Comparison of ENCODE assay signal across 11 cellular contexts in the genomic region with DNA sequence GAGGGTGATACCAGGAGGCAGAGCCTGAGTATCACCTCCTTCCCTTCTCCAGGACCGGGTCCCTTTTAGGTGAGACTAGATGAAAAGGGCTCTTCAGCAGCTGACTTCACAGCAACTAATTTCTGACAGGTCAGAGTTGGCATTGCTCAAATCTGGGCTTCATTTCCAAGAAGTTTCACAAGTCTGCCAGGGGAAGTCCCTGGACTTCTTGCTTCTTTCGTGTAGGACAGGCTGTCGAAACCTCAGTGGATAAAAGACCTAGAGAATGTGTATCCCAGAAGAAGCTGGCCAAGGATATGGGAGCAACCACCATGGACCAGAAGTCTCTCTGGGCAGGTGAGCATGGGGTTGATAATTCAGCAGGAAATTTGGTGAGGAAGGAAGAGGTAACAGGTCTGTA. TPM values are rescaled to one million over a fixed set of nuclear protein-coding genes. Genes with fewer than 3 reads are reported as not detected.
DNase-seq lines count a peak whose midpoint lies in the region; ATAC-seq and TF ChIP-seq lines count a peak whose summit lies in the region.
"Had no signal": no experiment of that assay in that cellular context is flagged by ENCODE, and none has a peak within 500 bp of the region (broad histone marks: within the 10 kb centered on the region; RNA-seq: fewer than 3 reads in every experiment).

A gene with protein sequence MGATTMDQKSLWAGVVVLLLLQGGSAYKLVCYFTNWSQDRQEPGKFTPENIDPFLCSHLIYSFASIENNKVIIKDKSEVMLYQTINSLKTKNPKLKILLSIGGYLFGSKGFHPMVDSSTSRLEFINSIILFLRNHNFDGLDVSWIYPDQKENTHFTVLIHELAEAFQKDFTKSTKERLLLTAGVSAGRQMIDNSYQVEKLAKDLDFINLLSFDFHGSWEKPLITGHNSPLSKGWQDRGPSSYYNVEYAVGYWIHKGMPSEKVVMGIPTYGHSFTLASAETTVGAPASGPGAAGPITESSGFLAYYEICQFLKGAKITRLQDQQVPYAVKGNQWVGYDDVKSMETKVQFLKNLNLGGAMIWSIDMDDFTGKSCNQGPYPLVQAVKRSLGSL (plus strand): TSS at position 280 of the 400 bp plus-strand sequence. CDS start 17 bp downstream, at position 297.

- H3K27ac Mint-ChIP-seq in activated naive CD4-positive, alpha-beta T cell treated with anti-CD3 and anti-CD28 coated beads for 36 hours = peak within 1 kb of the TSS; percentile 82
- H3K27ac Mint-ChIP-seq in central memory CD8-positive, alpha-beta T cell (ENCODE audit: low read depth) = peak within 1 kb of the TSS; percentile 98
- peak within 1 kb of the TSS; percentile 57 for H3K27ac Mint-ChIP-seq in type B pancreatic cell

- H3K9me3 Mint-ChIP-seq in activated naive CD4-positive, alpha-beta T cell treated with anti-CD3 and anti-CD28 coated beads for 36 hours = no peaks in the 10 kb centered on the region
- H3K9me3 Mint-ChIP-seq in central memory CD8-positive, alpha-beta T cell = peaks cover 5% of the 10 kb centered on the region
- no peaks in the 10 kb centered on the region for H3K9me3 Mint-ChIP-seq in type B pancreatic cell

- peaks cover 4% of the 10 kb centered on the region for H3K36me3 Mint-ChIP-seq in activated naive CD4-positive, alpha-beta T cell treated with anti-CD3 and anti-CD28 coated beads for 36 hours (ENCODE audit: low read depth)
- H3K36me3 Mint-ChIP-seq in central memory CD8-positive, alpha-beta T cell (ENCODE audit: insufficient read depth) = peaks cover 13% of the 10 kb centered on the region
- no peaks in the 10 kb centered on the region for H3K36me3 Mint-ChIP-seq in type B pancreatic cell

- no peak for ATAC-seq in central memory CD8-positive, alpha-beta T cell (replicated peaks; ENCODE audit: extremely low read depth, poor library complexity, severe bottlenecking)

- intact Hi-C loops in activated naive CD4-positive, alpha-beta T cell treated with anti-CD3 and anti-CD28 coated beads for 36 hours (cut with micrococcal nuclease) = loop anchor here (10.0 kb wide), 1 partner anchor 893 kb away; a partner anchor contains a TSS

- H3K4me3 Mint-ChIP-seq in activated naive CD4-positive, alpha-beta T cell treated with anti-CD3 and anti-CD28 coated beads for 36 hours = no peak within 1 kb of the TSS
- peak within 1 kb of the TSS; percentile 60 for H3K4me3 Mint-ChIP-seq in central memory CD8-positive, alpha-beta T cell
- H3K4me3 Mint-ChIP-seq in type B pancreatic cell = no peak within 1 kb of the TSS

- CTCF ChIA-PET in activated naive CD4-positive, alpha-beta T cell treated with anti-CD3 and anti-CD28 coated beads for 36 hours (lab: Charles Lee) = interaction anchor here (0.8 to 2.1 kb wide), 9 partner anchors 9 to 196 kb away, joined by 3 to 8 read pairs (median 5); no protein-coding TSS in a partner anchor

- DNase-seq in activated naive CD4-positive, alpha-beta T cell treated with anti-CD3 and anti-CD28 coated beads for 36 hours = peak; percentile 19
- DNase-seq in activated naive CD4-positive, alpha-beta T cell (lab: John Stamatoyannopoulos, UW) = no peak
- no peak for DNase-seq in central memory CD8-positive, alpha-beta T cell (ENCODE audit: low spot score in 2 of 2)
- no peak for DNase-seq in mesenteric fat pad (ENCODE audit: low spot score)
- no peak for DNase-seq in type B pancreatic cell (ENCODE audit: extremely low spot score, unreplicated experiment)
- DNase-seq in HuH-7 (ENCODE audit: low spot score) = no peak
- no peak for DNase-seq in HUDEP-2 (lab: John Stamatoyannopoulos, UW; ENCODE audit: unreplicated experiment in 76 of 76)
- DNase-seq in NAMALWA (ENCODE audit: low spot score) = no peak
- DNase-seq: AML-193, NCI-H526 had no signal

- peaks cover 87% of the 10 kb centered on the region for H3K4me1 Mint-ChIP-seq in activated naive CD4-positive, alpha-beta T cell treated with anti-CD3 and anti-CD28 coated beads for 36 hours (ENCODE audit: low read depth)
- peaks cover 73% of the 10 kb centered on the region for H3K4me1 Mint-ChIP-seq in central memory CD8-positive, alpha-beta T cell
- peaks cover 22% of the 10 kb centered on the region for H3K4me1 Mint-ChIP-seq in type B pancreatic cell (ENCODE audit: unreplicated experiment)

- H3K27me3 Mint-ChIP-seq in activated naive CD4-positive, alpha-beta T cell treated with anti-CD3 and anti-CD28 coated beads for 36 hours (ENCODE audit: low read depth) = no peaks in the 10 kb centered on the region
- H3K27me3 Mint-ChIP-seq in central memory CD8-positive, alpha-beta T cell = no peaks in the 10 kb centered on the region
- no peaks in the 10 kb centered on the region for H3K27me3 Mint-ChIP-seq in type B pancreatic cell

- TF ChIP-seq CTCF in type B pancreatic cell (conservative IDR thresholded peaks at IDR 0.05) = no peak

RNA-seq across cellular contexts. Expression of the gene that starts here (rescaled TPM):
- total RNA-seq in activated naive CD4-positive, alpha-beta T cell treated with anti-CD3 and anti-CD28 coated beads for 36 hours = 1 to 10 TPM; 5.3 to 5.5 TPM
- total RNA-seq in mesenteric fat pad = 12.4 TPM
- total RNA-seq in type B pancreatic cell (ENCODE audit: low replicate concordance) = 0.72 and 3.4 TPM in 2 replicates
- total RNA-seq: H1 had no signal
